1 cellular context compared by ENCODE assay signal in the genomic region with DNA sequence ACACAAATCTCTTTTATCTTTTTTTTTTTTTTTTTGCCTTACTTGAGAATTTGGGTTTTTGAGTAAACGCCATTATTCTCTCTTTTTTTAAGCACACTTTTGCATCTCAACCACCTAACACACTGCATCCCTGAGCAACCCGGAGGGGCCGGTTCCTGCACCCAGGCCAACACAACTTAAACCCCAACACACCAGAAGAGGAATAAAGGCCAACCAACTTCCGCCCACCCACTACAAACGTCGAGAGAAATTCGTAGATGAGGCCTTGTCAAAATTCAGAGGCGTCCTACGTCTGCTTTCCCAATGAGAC.
TF ChIP-seq lines count a peak whose summit lies in the region.

No MANE protein-coding gene starts in this region.

TF ChIP-seq in HEK293, 187 proteins besides CTCF, POLR2A, EP300 and RAD21 (continued from another document):
- no peak for TF ChIP-seq PRDM4 (tag by site-specific recombination; IDR thresholded peaks at IDR 0.05)
- TF ChIP-seq ZFHX2 (tag by site-specific recombination; conservative IDR thresholded peaks at IDR 0.05) = peak; percentile 22; the same call in 1 of the 2 replicates
- 0 out of 2 replicates have a peak, but pooled peaks have one; percentile 74 for TF ChIP-seq ZNF449 (tag by site-specific recombination; IDR thresholded peaks at IDR 0.05)
- TF ChIP-seq MEIS1 (CRISPR knock-in tag; IDR thresholded peaks at IDR 0.05; ENCODE audit: borderline replicate concordance) = no peak
